Comparison of ENCODE assay signal across 23 cellular contexts in the genomic region with DNA sequence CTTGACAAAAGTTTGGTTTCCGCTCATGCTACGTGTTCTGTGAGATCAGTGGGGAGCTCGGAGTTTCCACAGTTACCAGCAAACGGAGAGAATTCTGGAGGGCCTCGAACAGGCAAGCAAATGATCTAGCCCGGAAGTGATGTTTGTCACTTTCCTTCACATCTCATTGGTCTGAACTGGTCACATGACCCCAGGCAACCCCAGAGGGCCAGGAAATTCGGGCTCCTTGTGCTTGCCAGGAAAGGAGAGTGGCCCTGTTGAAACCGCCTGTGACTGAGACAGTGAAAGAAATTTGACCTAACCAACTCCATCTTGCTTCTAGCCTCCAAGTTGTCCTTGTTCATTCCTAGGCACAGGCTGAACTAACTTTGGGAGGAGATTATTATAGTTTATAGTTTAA. TPM values are rescaled to one million over a fixed set of nuclear protein-coding genes. Genes with fewer than 3 reads are reported as not detected.
DNase-seq lines count a peak whose midpoint lies in the region; ATAC-seq and TF ChIP-seq lines count a peak whose summit lies in the region.
"Had no signal": no experiment of that assay in that cellular context is flagged by ENCODE, and none has a peak within 500 bp of the region (broad histone marks: within the 10 kb centered on the region; RNA-seq: fewer than 3 reads in every experiment).

No MANE protein-coding gene starts in this region.

- CTCF ChIA-PET in activated CD8-positive, alpha-beta T cell treated with anti-CD3 and anti-CD28 coated beads for 36 hours (lab: Charles Lee) = interaction anchor here (1.1 kb wide), 2 partner anchors 15 to 26 kb away, joined by 3 to 5 read pairs; a partner anchor contains a TSS

- peaks cover 10% of the 10 kb centered on the region for H3K27me3 Mint-ChIP-seq in activated CD8-positive, alpha-beta T cell treated with anti-CD3 and anti-CD28 coated beads for 36 hours
- H3K27me3 Mint-ChIP-seq: activated naive CD4-positive, alpha-beta T cell treated with anti-CD3 and anti-CD28 coated beads, Interleukin-2, amount 50 U/mL, for 24 hours had no signal

- no peak for ATAC-seq in activated CD8-positive, alpha-beta T cell treated with anti-CD3 and anti-CD28 coated beads for 36 hours
- ATAC-seq in GM21717 (IDR thresholded peaks at IDR 0.05; ENCODE audit: unreplicated experiment) = no peak
- ATAC-seq: activated CD4-positive, alpha-beta T cell treated with anti-CD3 and anti-CD28 coated beads for 36 hours; stimulated activated naive CD8-positive, alpha-beta T cell treated with anti-CD3 and anti-CD28 coated beads, Interleukin-15, Interleukin-2, amounts not matched to agents 100 U/mL and 50 U/mL, for 24 hours had no signal

- intact Hi-C loops in activated CD8-positive, alpha-beta T cell treated with anti-CD3 and anti-CD28 coated beads for 36 hours (cut with micrococcal nuclease) = no loop called here

- H3K79me2 ChIP-seq in Karpas-422 (ENCODE audit: low read length) = no peaks in the 10 kb centered on the region

- H3K27ac Mint-ChIP-seq in activated CD8-positive, alpha-beta T cell treated with anti-CD3 and anti-CD28 coated beads for 36 hours = no peak overlapping the region
- H3K27ac Mint-ChIP-seq: activated CD4-positive, alpha-beta T cell treated with anti-CD3 and anti-CD28 coated beads for 36 hours; activated naive CD4-positive, alpha-beta T cell treated with anti-CD3 and anti-CD28 coated beads, Interleukin-2, amount 50 U/mL, for 24 hours; CD4-positive, alpha-beta T cell had no signal

- no peak overlapping the region for H3K27ac ChIP-seq in Karpas-422 (ENCODE audit: low read length)
- peak overlapping the region; percentile 94 for H3K27ac ChIP-seq in SK-N-MC
- H3K27ac ChIP-seq: left ventricle myocardium inferior, neutrophil, transverse colon had no signal

- H2AFZ ChIP-seq in Karpas-422 (ENCODE audit: low read length) = peak overlapping the region; percentile 43; the same call in 1 of the 2 replicates

- H3K4me3 ChIP-seq in Karpas-422 (ENCODE audit: low read length) (no peak overlapping the region), SK-N-MC (0 out of 2 replicates have a peak overlapping the region, but pooled peaks have one; percentile 18)
- H3K4me3 ChIP-seq: HAP-1, left ventricle myocardium inferior, smooth muscle cell, transverse colon had no signal

- no peaks in the 10 kb centered on the region for H4K20me1 ChIP-seq in Karpas-422 (ENCODE audit: insufficient read depth, low read depth, low read length)

- no peak for TF ChIP-seq CTCF in activated CD8-positive, alpha-beta T cell treated with anti-CD3 and anti-CD28 coated beads for 36 hours (IDR thresholded peaks at IDR 0.05)

- H3K36me3 ChIP-seq in Karpas-422 (ENCODE audit: insufficient read depth, low read length) = no peaks in the 10 kb centered on the region
- no peaks in the 10 kb centered on the region for H3K36me3 ChIP-seq in SK-N-MC (ENCODE audit: insufficient read depth, low read length)
- H3K36me3 ChIP-seq: HAP-1, left ventricle myocardium inferior, neutrophil, transverse colon had no signal

- DNase-seq in Daoy (ENCODE audit: low read depth) (peak; percentile 40), Karpas-422 (peak; percentile 55), SK-N-MC (ENCODE audit: low read depth, low spot score) (no peak), iris pigment epithelial cell (ENCODE audit: low read depth) (peak; percentile 10), SIG-M5 (lab: John Stamatoyannopoulos, UW) (no peak), A172 (ENCODE audit: low spot score) (no peak)
- DNase-seq in activated CD8-positive, alpha-beta T cell treated with anti-CD3 and anti-CD28 coated beads for 36 hours = no peak
- DNase-seq: activated CD4-positive, alpha-beta T cell treated with anti-CD3 and anti-CD28 coated beads for 36 hours; CD4-positive, alpha-beta T cell; left ventricle myocardium inferior; NCI-H187 treated with DMSO at 0.1 percent for 48 hours; NCI-H446 treated with DMSO at 0.1 percent for 48 hours; stimulated activated CD4-positive, alpha-beta T cell treated with anti-CD3 and anti-CD28 coated beads, Interleukin-2, amount 100 ng/mL, for 48 hours; stimulated activated naive CD8-positive, alpha-beta T cell treated with anti-CD3 and anti-CD28 coated beads, Interleukin-15, Interleukin-2, amounts not matched to agents 100 U/mL and 50 U/mL, for 24 hours; transverse colon had no signal

- H3K9me3 ChIP-seq in Karpas-422 (ENCODE audit: low read length) = no peaks in the 10 kb centered on the region
- H3K9me3 ChIP-seq in SK-N-MC (ENCODE audit: low read depth, low read length) = no peaks in the 10 kb centered on the region
- H3K9me3 ChIP-seq: HAP-1, left ventricle myocardium inferior, neutrophil, transverse colon had no signal

- H3K9me3 Mint-ChIP-seq in activated CD8-positive, alpha-beta T cell treated with anti-CD3 and anti-CD28 coated beads for 36 hours = no peaks in the 10 kb centered on the region
- H3K9me3 Mint-ChIP-seq: activated naive CD4-positive, alpha-beta T cell treated with anti-CD3 and anti-CD28 coated beads, Interleukin-2, amount 50 U/mL, for 24 hours; CD4-positive, alpha-beta T cell had no signal

- H3K4me1 ChIP-seq in Karpas-422 (ENCODE audit: low read length) = no peaks in the 10 kb centered on the region
- H3K4me1 ChIP-seq: left ventricle myocardium inferior, transverse colon had no signal

- H3K36me3 Mint-ChIP-seq in activated CD8-positive, alpha-beta T cell treated with anti-CD3 and anti-CD28 coated beads for 36 hours (ENCODE audit: low read depth) = no peaks in the 10 kb centered on the region
- H3K36me3 Mint-ChIP-seq: activated naive CD4-positive, alpha-beta T cell treated with anti-CD3 and anti-CD28 coated beads, Interleukin-2, amount 50 U/mL, for 24 hours had no signal

- H3K9me2 ChIP-seq in Karpas-422 (replicated peaks; ENCODE audit: insufficient read depth, low read length) = no peaks in the 10 kb centered on the region

- POLR2A ChIA-PET in activated CD8-positive, alpha-beta T cell treated with anti-CD3 and anti-CD28 coated beads for 36 hours (lab: Charles Lee) = interaction anchor here (0.6 kb wide), 1 partner anchor 390 kb away, joined by 3 read pairs; no protein-coding TSS in a partner anchor

- no peak overlapping the region for H3K9ac ChIP-seq in Karpas-422 (ENCODE audit: low read length)
- no peak overlapping the region for H3K9ac ChIP-seq in SK-N-MC (ENCODE audit: insufficient read length)

- peaks cover 4% of the 10 kb centered on the region; the same call in 1 of the 2 replicates for H3K27me3 ChIP-seq in Karpas-422 (ENCODE audit: low read length)

- no peak overlapping the region for H3K4me2 ChIP-seq in Karpas-422 (ENCODE audit: low read depth, low read length, poor library complexity, severe bottlenecking)
- H3K4me2 ChIP-seq: smooth muscle cell had no signal

- peaks cover 5% of the 10 kb centered on the region for H3K4me1 Mint-ChIP-seq in activated CD8-positive, alpha-beta T cell treated with anti-CD3 and anti-CD28 coated beads for 36 hours (ENCODE audit: low read depth)

- H3K4me3 Mint-ChIP-seq in activated CD8-positive, alpha-beta T cell treated with anti-CD3 and anti-CD28 coated beads for 36 hours = no peak overlapping the region
- H3K4me3 Mint-ChIP-seq: activated CD4-positive, alpha-beta T cell treated with anti-CD3 and anti-CD28 coated beads for 36 hours; activated naive CD4-positive, alpha-beta T cell treated with anti-CD3 and anti-CD28 coated beads, Interleukin-2, amount 50 U/mL, for 24 hours; CD4-positive, alpha-beta T cell had no signal

RNA-seq across cellular contexts. Expression of a gene that starts 23.0 kb away (rescaled TPM):
- total RNA-seq in Daoy (2014; rRNA removed; shearing (Covaris generic)) = not detected in 2 replicates
- not detected in 2 replicates for total RNA-seq in Karpas-422 (2014; rRNA removed; shearing (Covaris generic); ENCODE audit: low replicate concordance)
- not detected for total RNA-seq in activated CD8-positive, alpha-beta T cell treated with anti-CD3 and anti-CD28 coated beads for 36 hours
- not detected in 2 replicates for total RNA-seq in A172 (2014; rRNA removed; shearing (Covaris generic))
- total RNA-seq: activated CD4-positive, alpha-beta T cell treated with anti-CD3 and anti-CD28 coated beads for 36 hours; astrocyte; CD4-positive, alpha-beta T cell; left ventricle myocardium inferior; mucosa of gallbladder; pulmonary artery endothelial cell; smooth muscle cell; transverse colon had no signal

RNA-seq across cellular contexts. Expression of a gene that starts 26.7 kb away (rescaled TPM):
- total RNA-seq in Daoy (2014; rRNA removed; shearing (Covaris generic)) = 0.06 and 0.36 TPM in 2 replicates
- 0.14 and 0.15 TPM in 2 replicates for total RNA-seq in Karpas-422 (2014; rRNA removed; shearing (Covaris generic); ENCODE audit: low replicate concordance)
- total RNA-seq in activated CD8-positive, alpha-beta T cell treated with anti-CD3 and anti-CD28 coated beads for 36 hours = 1 to 10 TPM; 1.3 to 1.4 TPM
- 3.1 and 4.6 TPM in 2 replicates for total RNA-seq in A172 (2014; rRNA removed; shearing (Covaris generic))

Comparison
In these comparisons a context has a peak if more than half of its experiments do, and no peak if none do; other contexts are left out.
1. DNase-seq: peak in Daoy (single experiment), Karpas-422 (single experiment) and iris pigment epithelial cell (single experiment); none in SK-N-MC (single experiment), activated CD8-positive, alpha-beta T cell treated with anti-CD3 and anti-CD28 coated beads for 36 hours (single experiment), SIG-M5 (single experiment) and A172 (single experiment).